ENCODE assay signal across 20 cellular contexts in genomic region chr2:49035477-49035876, GRCh38.
A peak's percentile ranks its signal among the peaks of the same experiment; 100 is the strongest.
DNase-seq lines count a peak whose midpoint lies in the region; ATAC-seq, FAIRE-seq and TF ChIP-seq lines count a peak whose summit lies in the region.
"Had no signal": no experiment of that assay in that cellular context is flagged by ENCODE, and none has a peak within 500 bp of the region (broad histone marks: within the 10 kb centered on the region; RNA-seq: fewer than 3 reads in every experiment).

No MANE protein-coding gene starts in this region.

- no peaks in the 10 kb centered on the region for H3K4me1 ChIP-seq in pancreas
- H3K4me1 ChIP-seq: BE2C, Caco-2, SJSA1 had no signal

- H3K9me3 ChIP-seq in pancreas: no peaks in the 10 kb centered on the region
- H3K9me3 ChIP-seq: BE2C, SJSA1 had no signal

- no peak overlapping the region for H3K4me3 ChIP-seq in pancreas
- H3K4me3 ChIP-seq: GM23248, SJSA1 had no signal

- intact Hi-C loops in pancreas (cut with DNase I): no loop called here

- no peak for TF ChIP-seq CTCF in pancreas (IDR thresholded peaks at IDR 0.05)

- H3K36me3 ChIP-seq in pancreas: no peaks in the 10 kb centered on the region
- H3K36me3 ChIP-seq: BE2C, SJSA1 had no signal

- no peak overlapping the region for H3K27ac ChIP-seq in pancreas
- H3K27ac ChIP-seq: GM23248, SJSA1 had no signal

- no peaks in the 10 kb centered on the region for H3K27me3 ChIP-seq in pancreas
- H3K27me3 ChIP-seq: BE2C, SJSA1 had no signal

- DNase-seq in NCI-H82 (lab: John Stamatoyannopoulos, UW) (peak; percentile 51), NCI-H82 treated with DMSO at 0.1 percent for 48 hours (lab: John Stamatoyannopoulos, UW; ENCODE audit: unreplicated experiment) (no peak), NCI-H2029 (lab: John Stamatoyannopoulos, UW) (peak; percentile 91), kidney tubule cell (ENCODE audit: low spot score) (peak; percentile 32), pancreas (no peak), frontal cortex (ENCODE audit: low spot score in 2 of 2) (no peak)
- no peak for DNase-seq in activated effector memory CD4-positive, alpha-beta T cell treated with Interleukin-2 at 50 U/mL for 16 hours
- DNase-seq: BE2C; Caco-2; CD4-positive, CD25-positive, alpha-beta regulatory T cell; DND-41; GM23248; HCEC 1CT; NCI-H1092 treated with DMSO at 0.1 percent for 48 hours; NCI-H146; NCI-H2171; NCI-H446; T-helper 17 cell had no signal

- no peak for ATAC-seq in pancreas
- ATAC-seq: Panc1, T-helper 17 cell had no signal

- FAIRE-seq in pancreas (lab: Jason Lieb, UNC) (no peak), frontal cortex (lab: Jason Lieb, UNC) (no peak)

- 55 to 83% methylated on average over 1 of the region's 1 CpG for whole genome bisulfite sequencing in pancreas, 2 donors

Comparison
In these comparisons a context has a peak if more than half of its experiments do, and no peak if none do; other contexts are left out.
1. DNase-seq: peak in NCI-H82 (single experiment), NCI-H2029 (single experiment) and kidney tubule cell (single experiment); none in NCI-H82 treated with DMSO at 0.1 percent for 48 hours (single experiment), activated effector memory CD4-positive, alpha-beta T cell treated with Interleukin-2 at 50 U/mL for 16 hours (single experiment), pancreas (0 of 6) and frontal cortex (0 of 2).